ENCODE assay signal across 16 cellular contexts in the genomic region with DNA sequence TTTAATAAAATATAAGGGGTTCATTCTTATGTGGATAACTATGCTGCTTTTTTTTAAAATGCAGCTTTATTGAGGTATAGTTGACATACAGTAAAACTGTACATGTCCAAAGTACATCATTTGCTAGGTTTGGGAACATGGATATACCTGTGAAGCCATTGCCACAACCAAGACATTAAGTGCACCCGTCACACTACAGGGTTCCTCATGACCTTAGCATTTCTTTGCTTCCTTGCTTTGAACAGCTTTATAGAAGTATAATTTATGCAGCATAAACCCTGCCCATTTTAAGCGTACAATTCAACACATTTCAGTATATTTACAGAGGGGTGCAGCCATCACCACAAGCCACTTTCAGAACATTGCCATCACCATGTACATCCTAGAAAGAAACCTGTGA. TPM values are rescaled to one million over a fixed set of nuclear protein-coding genes. Genes with fewer than 3 reads are reported as not detected.
DNase-seq lines count a peak whose midpoint lies in the region; ATAC-seq, FAIRE-seq and TF ChIP-seq lines count a peak whose summit lies in the region.
"Had no signal": no experiment of that assay in that cellular context is flagged by ENCODE, and none has a peak within 500 bp of the region (broad histone marks: within the 10 kb centered on the region; RNA-seq: fewer than 3 reads in every experiment).

No MANE protein-coding gene starts in this region.

- TF ChIP-seq EP300 in A549 (IDR thresholded peaks at IDR 0.05) (no peak), esophagus muscularis mucosa (IDR thresholded peaks at IDR 0.05) (no peak)

- no TSS peak for BruUV-seq in PC-3 (replicated peaks; lab: Mats Ljungman, UMichigan)

- no peak overlapping the region; a peak in 2 of 6 replicates for H3K27ac ChIP-seq in A549
- no peak overlapping the region for H3K27ac ChIP-seq in PC-3 (ENCODE audit: low read length)
- H3K27ac ChIP-seq in esophagus muscularis mucosa (replicated peaks in 1 of 4), result no peak overlapping the region
- H3K27ac ChIP-seq in small intestine (ENCODE audit: low read depth in 1 of 2, low read length in 1 of 2), result no peak overlapping the region
- H3K27ac ChIP-seq in kidney (ENCODE audit: low read depth in 2 of 2, low read length in 2 of 2), result no peak overlapping the region
- H3K27ac ChIP-seq: 22Rv1; BLaER1 treated with 17β-estradiol and CSF1 and Interleukin-3, amounts not matched to agents 10 nM and 100 nM had no signal

- H3K9me2 ChIP-seq in PC-3 (replicated peaks; ENCODE audit: low read length), result no peaks in the 10 kb centered on the region

- no peaks in the 10 kb centered on the region for H4K20me1 ChIP-seq in PC-3 (ENCODE audit: low read length)
- H4K20me1 ChIP-seq: BLaER1 treated with 17β-estradiol and CSF1 and Interleukin-3, amounts not matched to agents 10 nM and 100 nM had no signal

- no peaks in the 10 kb centered on the region for H3K36me3 ChIP-seq in PC-3 (ENCODE audit: low read depth, low read length)
- H3K36me3 ChIP-seq in esophagus muscularis mucosa, result no peaks in the 10 kb centered on the region
- H3K36me3 ChIP-seq in small intestine (ENCODE audit: control insufficient read depth in 2 of 2, insufficient read depth in 2 of 2, low read length in 2 of 2), result no peaks in the 10 kb centered on the region
- H3K36me3 ChIP-seq in kidney (ENCODE audit: control insufficient read depth in 1 of 2, insufficient read depth in 2 of 2, low read length in 2 of 2), result no peaks in the 10 kb centered on the region
- H3K36me3 ChIP-seq: BE2C; BLaER1 treated with 17β-estradiol and CSF1 and Interleukin-3, amounts not matched to agents 10 nM and 100 nM had no signal

- no peak overlapping the region for H3K4me3 ChIP-seq in A549
- H3K4me3 ChIP-seq in PC-3 (ENCODE audit: low read length), result peak overlapping the region; percentile 69; the same call in 1 of the 2 replicates
- no peak overlapping the region for H3K4me3 ChIP-seq in esophagus muscularis mucosa
- H3K4me3 ChIP-seq in small intestine (ENCODE audit: low read depth in 1 of 2, low read length in 2 of 2), result no peak overlapping the region
- H3K4me3 ChIP-seq in kidney (ENCODE audit: low read length in 2 of 2), result no peak overlapping the region
- H3K4me3 ChIP-seq: BLaER1 treated with 17β-estradiol and CSF1 and Interleukin-3, amounts not matched to agents 10 nM and 100 nM; GM12878 had no signal

- intact Hi-C loops in PC-3 (cut with micrococcal nuclease), result no loop called here
- intact Hi-C loops in esophagus muscularis mucosa (cut with DNase I), result loop anchor here (2.0 kb wide), 1 partner anchor 120 kb away; the partner anchor contains the start of gene TMEM51
- intact Hi-C loops in kidney (cut with DNase I), result loop anchor here (5.0 kb wide), 1 partner anchor 121 kb away; the partner anchor contains the start of gene TMEM51

- H3K4me1 ChIP-seq in A549 (peaks cover 5% of the 10 kb centered on the region; the same call in 1 of the 3 replicates), PC-3 (ENCODE audit: insufficient read depth, low read length) (peaks cover 10% of the 10 kb centered on the region; the same call in 1 of the 2 replicates), esophagus muscularis mucosa (peaks cover 3 to 10% (median 8%) of the 10 kb centered on the region in 4 donors), small intestine (ENCODE audit: control insufficient read depth in 2 of 2, insufficient read depth in 1 of 2, low read depth in 1 of 2, low read length in 1 of 2) (no peaks in the 10 kb centered on the region), kidney (ENCODE audit: control insufficient read depth in 1 of 2, insufficient read depth in 1 of 2, low read depth in 1 of 2, low read length in 2 of 2) (peaks cover 0 to 4% of the 10 kb centered on the region in 2 donors)
- H3K4me1 ChIP-seq: BE2C, Caco-2 had no signal

- no peak for TF ChIP-seq POLR2A in A549 (IDR thresholded peaks at IDR 0.05; ENCODE audit: low read length)
- no peak for TF ChIP-seq POLR2A in esophagus muscularis mucosa (IDR thresholded peaks at IDR 0.05; ENCODE audit: low read depth)

- no peaks in the 10 kb centered on the region for H3F3A ChIP-seq in PC-3 (ENCODE audit: low read length, unreplicated experiment)

- no peak for FAIRE-seq in A549 (lab: Jason Lieb, UNC)
- FAIRE-seq in small intestine (lab: Jason Lieb, UNC), result no peak
- no peak for FAIRE-seq in kidney (lab: Jason Lieb, UNC)

- no peak for ATAC-seq in A549
- ATAC-seq in PC-3, result no peak
- ATAC-seq in GM21381 (IDR thresholded peaks at IDR 0.05; ENCODE audit: unreplicated experiment), result no peak
- ATAC-seq in GM21360 (IDR thresholded peaks at IDR 0.05; ENCODE audit: unreplicated experiment), result no peak

- POLR2A ChIA-PET in A549 (lab: Yijun Ruan, JAX) (no interaction called here), PC-3 (lab: Charles Lee; ENCODE audit: unreplicated experiment) (no interaction called here)

- H2AFZ ChIP-seq in PC-3 (ENCODE audit: low read length), result peak overlapping the region; percentile 99; the same call in 1 of the 2 replicates

- no peaks in the 10 kb centered on the region for H3K79me2 ChIP-seq in PC-3 (ENCODE audit: low read length)

- no peak for TF ChIP-seq CTCF in A549 (IDR thresholded peaks at IDR 0.05)
- TF ChIP-seq CTCF in PC-3 (conservative IDR thresholded peaks at IDR 0.05; ENCODE audit: low read depth, low read length), result no peak
- no peak for TF ChIP-seq CTCF in esophagus muscularis mucosa (IDR thresholded peaks at IDR 0.05)
- no peak for TF ChIP-seq CTCF in kidney (IDR thresholded peaks at IDR 0.05; ENCODE audit: borderline replicate concordance, extremely low read depth, insufficient read depth)

- no peaks in the 10 kb centered on the region for H3K9me3 ChIP-seq in A549
- H3K9me3 ChIP-seq in PC-3 (ENCODE audit: low read length), result no peaks in the 10 kb centered on the region
- no peaks in the 10 kb centered on the region for H3K9me3 ChIP-seq in esophagus muscularis mucosa
- no peaks in the 10 kb centered on the region for H3K9me3 ChIP-seq in small intestine (ENCODE audit: control insufficient read depth, low read depth)
- H3K9me3 ChIP-seq in kidney (ENCODE audit: control insufficient read depth in 1 of 2, low read length in 2 of 2), result no peaks in the 10 kb centered on the region
- H3K9me3 ChIP-seq: BE2C; BLaER1 treated with 17β-estradiol and CSF1 and Interleukin-3, amounts not matched to agents 10 nM and 100 nM; Caco-2 had no signal

- H3K27me3 ChIP-seq in PC-3 (ENCODE audit: low read length), result no peaks in the 10 kb centered on the region
- H3K27me3 ChIP-seq in esophagus muscularis mucosa, result no peaks in the 10 kb centered on the region
- no peaks in the 10 kb centered on the region for H3K27me3 ChIP-seq in small intestine (ENCODE audit: control insufficient read depth in 2 of 2, insufficient read depth in 2 of 2, low read length in 2 of 2)
- H3K27me3 ChIP-seq: BE2C; BLaER1 treated with 17β-estradiol and CSF1 and Interleukin-3, amounts not matched to agents 10 nM and 100 nM had no signal

- H3K9ac ChIP-seq in PC-3 (ENCODE audit: low read length) (no peak overlapping the region), kidney (ENCODE audit: low read length in 2 of 2) (no peak overlapping the region)
- H3K9ac ChIP-seq: BLaER1 treated with 17β-estradiol and CSF1 and Interleukin-3, amounts not matched to agents 10 nM and 100 nM had no signal

- DNase-seq in A549 (ENCODE audit: low read depth in 1 of 2, low spot score in 1 of 2) (no peak), PC-3 (no peak), esophagus muscularis mucosa (ENCODE audit: extremely low spot score) (peak; percentile 19), small intestine (peak; percentile 76), kidney (no peak), RPMI8226 (no peak)
- DNase-seq: BE2C; CD8-positive, alpha-beta T cell; GOT3; H9 had no signal

- CTCF ChIA-PET in A549 (lab: Yijun Ruan, JAX), result interaction anchor here (0.6 to 9.6 kb wide), 23 partner anchors 9 to 236 kb away, joined by 3 to 133 read pairs (median 6); partner anchors contain the start of gene TMEM51
- CTCF ChIA-PET in PC-3 (lab: Charles Lee), result interaction anchor here (0.6 kb wide), 1 partner anchor 25 kb away, joined by 3 read pairs; no protein-coding TSS in a partner anchor

- H3K4me2 ChIP-seq in A549 (peak overlapping the region; percentile 61; the same call in 1 of the 3 replicates), PC-3 (ENCODE audit: low read length) (peak overlapping the region; percentile 96)

- no peak for TF ChIP-seq RAD21 in A549 (conservative IDR thresholded peaks at IDR 0.05 in 1 of 2, IDR thresholded peaks at IDR 0.05 in 1 of 2)

- 76% methylated on average over 2 of the region's 2 CpGs for WGBS in A549 (ENCODE audit: missing lambda C conversion rate)
- 82% methylated on average over 2 of the region's 2 CpGs for WGBS in esophagus muscularis mucosa
- 18 to 70% (median 54%) methylated on average over 2 of the region's 2 CpGs for WGBS in small intestine, 3 donors

TF ChIP-seq in A549, 52 proteins besides CTCF, POLR2A, EP300 and RAD21:
- TF ChIP-seq HES2 (IDR thresholded peaks at IDR 0.05) (no peak), SMC3 (IDR thresholded peaks at IDR 0.05) (no peak), EHMT2 (IDR thresholded peaks at IDR 0.05; ENCODE audit: low read depth) (no peak)
TF ChIP-seq in A549: peak in this region for 0.

RNA-seq across cellular contexts. Expression of gene FHAD1, which starts 26.3 kb away (rescaled TPM):
- polyA plus RNA-seq in A549 (2011; rRNA removed), result 0.28 and 0.31 TPM in 2 replicates
- polyA plus RNA-seq in A549 (2012; cell fraction: cytosol; rRNA removed), result 0.30 TPM in 2 replicates
- polyA plus RNA-seq in A549 (2012; cell fraction: nucleus; rRNA removed), result 0.30 and 0.49 TPM in 2 replicates
- polyA plus RNA-seq in A549 (2017; fragmentation: RNase III; extraction: RNeasy Plus Mini Kit Qiagen cat#74134 plus additional on column Dnase treatment), result 0.32 to 0.45 TPM (median 0.37 TPM) in 3 replicates
- polyA minus RNA-seq in A549 (2011; rRNA and poly(A)+ RNA removed), result 0.41 and 0.68 TPM in 2 replicates
- total RNA-seq in PC-3 (2014; rRNA removed), result 0.95 and 1.4 TPM in 2 replicates
- under 1 TPM in 3 of 4 donors, not detected in 1; under 0.01 to 0.26 (median 0.06) TPM for total RNA-seq in esophagus muscularis mucosa
- polyA plus RNA-seq in small intestine, result under 1 TPM; 0.22 to 0.45 (median 0.27) TPM
- total RNA-seq in kidney, result 4.2 TPM
- polyA plus RNA-seq in kidney (ENCODE audit: insufficient read depth, low read depth, low replicate concordance), result 0.84 TPM
- total RNA-seq: CD8-positive, alpha-beta T cell had no signal

Comparison
In these comparisons a context has a peak if more than half of its experiments do, and no peak if none do; other contexts are left out.
1. DNase-seq: peak in esophagus muscularis mucosa (single experiment) and small intestine (single experiment); none in A549 (0 of 2), PC-3 (single experiment), kidney (single experiment) and RPMI8226 (single experiment).